Comparison of ENCODE assay signal across 28 cellular contexts in genomic region chr2:137676348-137676747, GRCh38.
"Had no signal": no experiment of that assay in that cellular context is flagged by ENCODE, and none has a peak within 500 bp of the region (broad histone marks: within the 10 kb centered on the region; RNA-seq: fewer than 3 reads in every experiment).

No MANE protein-coding gene starts in this region.

- H3K4me3 Mint-ChIP-seq: naive thymus-derived CD8-positive, alpha-beta T cell; nephron; neural crest cell; stimulated activated effector memory CD8-positive, alpha-beta T cell treated with anti-CD3 and anti-CD28 coated beads, Interleukin-12 subunit alpha, Interleukin-12 subunit beta, amount 100 ng/mL, for 72 hours; stimulated activated naive CD8-positive, alpha-beta T cell treated with anti-CD3 and anti-CD28 coated beads, Interleukin-15, Interleukin-2, amounts not matched to agents 100 ng/mL and 50 ng/mL, for 24 hours had no signal

- DNase-seq: hippocampal formation; kidney glomerular epithelial cell; left cardiac atrium; left lung; mammary epithelial cell; mesenchymal stem cell; naive thymus-derived CD8-positive, alpha-beta T cell; nucleus accumbens; pancreas; posterior cingulate gyrus; retina; right cardiac atrium; sigmoid colon; small intestine; spleen; stimulated activated CD4-positive, alpha-beta T cell treated with anti-CD3 and anti-CD28 coated beads, Interleukin-4, amount 100 ng/mL, for 24 hours; stimulated activated naive CD4-positive, alpha-beta T cell; tibial artery; trophoblast cell; upper lobe of right lung had no signal

- H3K4me1 Mint-ChIP-seq: naive thymus-derived CD8-positive, alpha-beta T cell; neural crest cell; stimulated activated effector memory CD8-positive, alpha-beta T cell treated with anti-CD3 and anti-CD28 coated beads, Interleukin-12 subunit alpha, Interleukin-12 subunit beta, amount 100 ng/mL, for 72 hours had no signal

- H3K9me3 Mint-ChIP-seq: nephron, neural crest cell had no signal

- H3K36me3 Mint-ChIP-seq: naive thymus-derived CD8-positive, alpha-beta T cell; stimulated activated effector memory CD8-positive, alpha-beta T cell treated with anti-CD3 and anti-CD28 coated beads, Interleukin-12 subunit alpha, Interleukin-12 subunit beta, amount 100 ng/mL, for 72 hours had no signal

- H3K4me3 ChIP-seq: left lung, lower lobe of right lung, pancreas, prostate gland, sigmoid colon, spleen, suprapubic skin, thoracic aorta, tibial artery, upper lobe of right lung had no signal

- ATAC-seq: left cardiac atrium; naive thymus-derived CD8-positive, alpha-beta T cell; pancreas; right cardiac atrium; stimulated activated effector memory CD8-positive, alpha-beta T cell treated with anti-CD3 and anti-CD28 coated beads, Interleukin-12 subunit alpha, Interleukin-12 subunit beta, amount 100 ng/mL, for 72 hours had no signal

- H3K27me3 Mint-ChIP-seq: stimulated activated naive CD8-positive, alpha-beta T cell treated with anti-CD3 and anti-CD28 coated beads, Interleukin-15, Interleukin-2, amounts not matched to agents 100 ng/mL and 50 ng/mL, for 24 hours had no signal

- H3K27ac Mint-ChIP-seq: naive thymus-derived CD8-positive, alpha-beta T cell; nephron; stimulated activated effector memory CD8-positive, alpha-beta T cell treated with anti-CD3 and anti-CD28 coated beads, Interleukin-12 subunit alpha, Interleukin-12 subunit beta, amount 100 ng/mL, for 72 hours; stimulated activated naive CD8-positive, alpha-beta T cell treated with anti-CD3 and anti-CD28 coated beads, Interleukin-15, Interleukin-2, amounts not matched to agents 100 ng/mL and 50 ng/mL, for 24 hours had no signal
